14 cellular contexts compared by ENCODE assay signal in genomic region chr1:202130275-202130646, GRCh38. TPM values are rescaled to one million over a fixed set of nuclear protein-coding genes. Genes with fewer than 3 reads are reported as not detected.
DNase-seq lines count a peak whose midpoint lies in the region; ATAC-seq and TF ChIP-seq lines count a peak whose summit lies in the region.
"Had no signal": no experiment of that assay in that cellular context is flagged by ENCODE, and none has a peak within 500 bp of the region (broad histone marks: within the 10 kb centered on the region; RNA-seq: fewer than 3 reads in every experiment).

No MANE protein-coding gene starts in this region.

- intact Hi-C loops in left ventricle myocardium superior (cut with micrococcal nuclease) (no loop called here), heart left ventricle (cut with DNase I) (loop anchor here in 3 of 10 donors (10.0 kb wide), 1 partner anchor 235 kb away; no protein-coding TSS in a partner anchor), vagina (cut with DNase I) (loop anchor here (5.0 kb wide), 1 partner anchor 118 kb away; the partner anchor contains the start of gene ELF3)

- H3K4me1 ChIP-seq in heart left ventricle (peaks cover 4 to 30% (median 19%) of the 10 kb centered on the region in 12 donors), vagina (peaks cover 73% of the 10 kb centered on the region)

- H3K36me3 ChIP-seq in heart left ventricle, result peaks cover 0 to 37% (median 24%) of the 10 kb centered on the region in 9 donors
- peaks cover 0 to 21% of the 10 kb centered on the region in 2 donors for H3K36me3 ChIP-seq in vagina

- TF ChIP-seq CTCF in heart left ventricle (IDR thresholded peaks at IDR 0.05), result no peak
- no peak for TF ChIP-seq CTCF in vagina (IDR thresholded peaks at IDR 0.05)

- H3K9me3 ChIP-seq in heart left ventricle, result no peaks in the 10 kb centered on the region
- H3K9me3 ChIP-seq in vagina, result no peaks in the 10 kb centered on the region

- 59 to 78% (median 66%) methylated on average over 8 to 10 of the region's 10 CpGs for WGBS in heart left ventricle, 4 donors

- DNase-seq in left ventricle myocardium superior (no peak), heart left ventricle (no peak), middle frontal gyrus (ENCODE audit: extremely low spot score, low spot score) (peak; percentile 84), vagina (ENCODE audit: extremely low spot score in 2 of 2) (no peak), NCI-H446 (lab: John Stamatoyannopoulos, UW) (no peak), SIG-M5 (lab: John Stamatoyannopoulos, UW) (no peak)
- DNase-seq: activated CD8-positive, alpha-beta memory T cell treated with anti-CD3 and anti-CD28 coated beads, Interleukin-2, amount 10 ng/mL, durations not matched to agents 7 days and 5 days; activated naive CD8-positive, alpha-beta T cell treated with anti-CD3 and anti-CD28 coated beads, Interleukin-2, amount 10 ng/mL, durations not matched to agents 7 days and 5 days; DMS153; NCI-H187 treated with DMSO at 0.1 percent for 48 hours; nephron progenitor cell had no signal

- no peak overlapping the region for H3K4me3 ChIP-seq in heart left ventricle
- H3K4me3 ChIP-seq in vagina, result no peak overlapping the region
- H3K4me3 ChIP-seq: SK-N-MC had no signal

- no peak for TF ChIP-seq POLR2A in heart left ventricle (IDR thresholded peaks at IDR 0.05)
- TF ChIP-seq POLR2A in vagina (IDR thresholded peaks at IDR 0.05), result no peak

- H3K27ac ChIP-seq in heart left ventricle (peak overlapping the region in 1 of 12 donors; percentile 53), cingulate gyrus (ENCODE audit: low read depth, low read length) (peak overlapping the region; percentile 99), vagina (peak overlapping the region; percentile 93)
- H3K27ac ChIP-seq: SK-N-MC had no signal

- peak; percentile 1 for ATAC-seq in left ventricle myocardium superior
- no peak for ATAC-seq in heart left ventricle
- no peak for ATAC-seq in HG02763 (IDR thresholded peaks at IDR 0.05; ENCODE audit: unreplicated experiment)
- ATAC-seq: activated CD8-positive, alpha-beta memory T cell treated with anti-CD3 and anti-CD28 coated beads, Interleukin-2, amount 10 ng/mL, durations not matched to agents 7 days and 5 days had no signal

- H3K27me3 ChIP-seq in heart left ventricle (no peaks in the 10 kb centered on the region), vagina (no peaks in the 10 kb centered on the region)

RNA-seq across cellular contexts. Expression of gene GPR37L1, which starts 7.5 kb away (rescaled TPM):
- total RNA-seq in left ventricle myocardium superior (0.07 TPM), heart left ventricle (under 1 TPM in 1 of 9 donors, not detected in 8; 0.05 TPM), vagina (0.25 TPM)
- polyA plus RNA-seq in heart left ventricle, result under 1 TPM; 0.03 to 0.04 TPM
- total RNA-seq: activated CD8-positive, alpha-beta memory T cell treated with anti-CD3 and anti-CD28 coated beads, Interleukin-2, amount 10 ng/mL, durations not matched to agents 7 days and 5 days; activated naive CD8-positive, alpha-beta T cell treated with anti-CD3 and anti-CD28 coated beads, Interleukin-2, amount 10 ng/mL, durations not matched to agents 7 days and 5 days had no signal

RNA-seq across cellular contexts. Expression of gene ARL8A, which starts 14.3 kb away (rescaled TPM):
- total RNA-seq in left ventricle myocardium superior (65.1 TPM), heart left ventricle (10 to 100 TPM; 33.0 to 86.4 (median 75.6) TPM), vagina (25.5 TPM)
- polyA plus RNA-seq in heart left ventricle, result 10 to 100 TPM; 22.6 to 35.5 TPM

RNA-seq across cellular contexts. Expression of gene PTPN7, which starts 30.1 kb away (rescaled TPM):
- 0.92 TPM for total RNA-seq in left ventricle myocardium superior
- 10 to 100 TPM in 1 of 9 donors, 1 to 10 TPM in 3, under 1 TPM in 4, not detected in 1; 0.30 to 10.3 (median 0.86) TPM for total RNA-seq in heart left ventricle
- polyA plus RNA-seq in heart left ventricle, result under 1 TPM; 0.19 to 0.36 TPM
- total RNA-seq in vagina, result 7.9 TPM
